In the genomic region with DNA sequence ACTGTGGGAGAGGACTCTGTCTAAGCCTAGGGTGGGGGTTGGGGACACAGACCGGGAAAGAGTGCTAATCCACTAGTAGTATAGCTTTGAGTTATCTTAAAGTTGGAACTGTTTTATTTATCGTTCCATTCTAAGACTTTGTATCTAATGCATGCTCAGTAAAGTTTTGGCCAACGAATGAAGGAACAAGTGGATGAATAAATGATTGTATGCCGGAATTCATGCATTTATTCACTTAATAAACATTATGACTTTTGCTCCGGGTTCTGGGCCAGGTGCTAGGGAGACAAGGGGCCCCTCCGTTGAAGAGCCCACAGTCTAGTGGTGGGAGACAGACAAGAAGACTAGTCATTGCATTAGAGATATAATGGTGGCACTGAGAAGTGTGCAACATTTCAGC, we compare ENCODE assay signal across 8 cellular contexts. TPM values are rescaled to one million over a fixed set of nuclear protein-coding genes. Genes with fewer than 3 reads are reported as not detected.
DNase-seq lines count a peak whose midpoint lies in the region; ATAC-seq and TF ChIP-seq lines count a peak whose summit lies in the region.

No MANE protein-coding gene starts in this region.

- peaks cover 14% of the 10 kb centered on the region for H3K36me3 Mint-ChIP-seq in MCF 10A (ENCODE audit: insufficient read depth, unreplicated experiment)

- POLR2A ChIA-PET in MCF 10A (lab: Yijun Ruan, JAX), result interaction anchor here (0.6 to 4.4 kb wide), 11 partner anchors 9 to 1904 kb away, joined by 3 to 28 read pairs (median 3); no protein-coding TSS in a partner anchor

- no peak for TF ChIP-seq CTCF in left ventricle myocardium inferior (IDR thresholded peaks at IDR 0.05; ENCODE audit: borderline replicate concordance)
- TF ChIP-seq CTCF in MCF 10A (IDR thresholded peaks at IDR 0.05; ENCODE audit: unreplicated experiment), result no peak
- no peak for TF ChIP-seq CTCF in vagina (IDR thresholded peaks at IDR 0.05)

- H3K27me3 ChIP-seq in left ventricle myocardium inferior (ENCODE audit: low read depth) (no peaks in the 10 kb centered on the region), mononuclear cell (ENCODE audit: insufficient read depth, low read length) (no peaks in the 10 kb centered on the region), vagina (no peaks in the 10 kb centered on the region)

- H3K9me3 Mint-ChIP-seq in MCF 10A (ENCODE audit: unreplicated experiment), result no peaks in the 10 kb centered on the region

- peaks cover 6% of the 10 kb centered on the region for H3K36me3 ChIP-seq in left ventricle myocardium inferior
- peaks cover 0 to 6% of the 10 kb centered on the region in 2 donors for H3K36me3 ChIP-seq in vagina

- no TSS peak for BruUV-seq in MCF 10A (replicated peaks; lab: Mats Ljungman, UMichigan)

- no peak for ATAC-seq in left cardiac atrium

- no peak for TF ChIP-seq POLR2A in vagina (IDR thresholded peaks at IDR 0.05)

- peaks cover 67% of the 10 kb centered on the region for H3K4me1 ChIP-seq in left ventricle myocardium inferior
- peaks cover 29% of the 10 kb centered on the region for H3K4me1 ChIP-seq in mononuclear cell (ENCODE audit: insufficient read depth, low read length)
- peaks cover 43% of the 10 kb centered on the region for H3K4me1 ChIP-seq in vagina

- peak overlapping the region; percentile 98 for H3K27ac Mint-ChIP-seq in MCF 10A (ENCODE audit: low read depth, unreplicated experiment)

- no peaks in the 10 kb centered on the region for H3K9me3 ChIP-seq in left ventricle myocardium inferior (replicated peaks)
- H3K9me3 ChIP-seq in mononuclear cell (ENCODE audit: low read depth, low read length), result no peaks in the 10 kb centered on the region
- no peaks in the 10 kb centered on the region for H3K9me3 ChIP-seq in vagina

- peaks cover 29% of the 10 kb centered on the region for H3K4me1 Mint-ChIP-seq in MCF 10A (ENCODE audit: insufficient read depth, unreplicated experiment)

- CTCF ChIA-PET in MCF 10A (lab: Yijun Ruan, JAX), result interaction anchor here (0.6 to 1.5 kb wide), 3 partner anchors 48 to 714 kb away, joined by 3 to 7 read pairs (median 3); no protein-coding TSS in a partner anchor

- H3K27ac ChIP-seq in left ventricle myocardium inferior (replicated peaks) (no peak overlapping the region), vagina (peak overlapping the region; percentile 90)

- no peaks in the 10 kb centered on the region for H3K27me3 Mint-ChIP-seq in MCF 10A (ENCODE audit: insufficient read depth, unreplicated experiment)

- DNase-seq in left ventricle myocardium inferior (no peak), left cardiac atrium (no peak), MCF 10A (ENCODE audit: unreplicated experiment) (no peak), vagina (ENCODE audit: extremely low spot score in 2 of 2) (no peak), NCI-H2171 treated with DMSO at 0.1 percent for 48 hours (lab: John Stamatoyannopoulos, UW) (no peak), NCI-H69 (lab: John Stamatoyannopoulos, UW) (no peak)
- no peak for DNase-seq in effector CD4-positive, alpha-beta T cell

- peak overlapping the region; percentile 91 for H3K4me3 Mint-ChIP-seq in MCF 10A (ENCODE audit: unreplicated experiment)

- H3K4me3 ChIP-seq in left ventricle myocardium inferior (peak overlapping the region; percentile 83), mononuclear cell (ENCODE audit: low read length) (peak overlapping the region; percentile 72), vagina (peak overlapping the region; percentile 74 to 93)

- intact Hi-C loops in left ventricle myocardium inferior (cut with micrococcal nuclease) (no loop called here), left cardiac atrium (cut with DNase I) (no loop called here), MCF 10A (cut with micrococcal nuclease) (no loop called here), vagina (cut with DNase I) (no loop called here)

RNA-seq across cellular contexts. Expression of a gene that starts 0.6 kb away (rescaled TPM):
- total RNA-seq in left ventricle myocardium inferior (23.0 TPM), left cardiac atrium (10 to 100 TPM; 25.9 to 26.9 TPM), MCF 10A (2022) (27.8 and 29.8 TPM in 2 replicates), mononuclear cell (3.0 TPM), vagina (21.1 TPM)

RNA-seq across cellular contexts. Expression of a gene that starts 1.1 kb away (rescaled TPM):
- 2.5 TPM for total RNA-seq in left ventricle myocardium inferior
- 1 to 10 TPM; 3.8 to 5.5 TPM for total RNA-seq in left cardiac atrium
- total RNA-seq in MCF 10A (2022), result 5.9 and 8.4 TPM in 2 replicates
- total RNA-seq in mononuclear cell, result 10.3 TPM
- 1.7 TPM for total RNA-seq in vagina

RNA-seq across cellular contexts. Expression of a gene that starts 51.2 kb away (rescaled TPM):
- total RNA-seq in left ventricle myocardium inferior (not detected), left cardiac atrium (not detected), MCF 10A (2022) (not detected in 2 replicates), mononuclear cell (not detected), vagina (not detected)
